1 cellular context compared by ENCODE assay signal in the genomic region with DNA sequence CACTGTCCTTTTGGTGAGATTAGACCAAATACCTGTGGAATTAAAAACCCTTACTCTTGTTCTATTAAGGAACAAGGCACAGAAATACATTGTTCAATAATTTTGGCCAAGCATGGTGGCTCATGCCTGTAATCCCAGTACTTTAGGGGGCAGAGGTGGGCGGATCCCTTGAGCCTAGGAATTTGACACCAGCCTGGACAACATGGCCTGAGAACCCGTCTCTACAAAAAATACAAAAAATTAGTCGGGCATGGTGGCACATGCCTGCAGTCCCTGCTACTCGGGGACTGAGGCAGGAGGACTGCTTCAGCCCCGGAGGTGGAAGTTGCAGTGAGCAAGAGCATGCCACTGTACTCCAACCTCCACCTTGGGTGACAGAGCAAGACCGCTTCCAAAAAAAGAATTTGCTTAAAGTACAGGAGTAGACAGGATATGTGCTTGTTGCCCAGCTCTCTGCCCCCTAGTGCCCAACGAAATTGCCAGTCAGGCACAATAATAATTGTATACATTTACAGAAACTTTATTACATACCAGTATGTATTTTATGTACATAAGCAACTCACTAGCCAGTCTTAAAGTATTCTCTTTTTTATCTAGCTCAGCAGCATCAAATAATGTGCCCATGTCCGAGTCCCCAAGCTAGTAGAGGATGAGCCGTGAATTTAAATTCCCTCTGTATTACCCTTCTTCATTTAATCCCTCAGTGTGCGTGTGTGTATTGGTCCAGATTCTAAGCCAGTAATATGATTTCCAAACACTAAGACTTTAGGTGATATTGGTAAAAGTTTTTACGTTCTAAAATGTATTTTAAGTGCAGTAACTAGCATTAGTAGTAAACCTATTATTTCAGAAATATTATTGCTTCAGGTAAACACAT.
TF ChIP-seq lines count a peak whose summit lies in the region.

No MANE protein-coding gene starts in this region.

TF ChIP-seq in HepG2, 621 proteins besides CTCF, POLR2A, EP300 and RAD21 (continued from another document):
- TF ChIP-seq, protein P1, sequence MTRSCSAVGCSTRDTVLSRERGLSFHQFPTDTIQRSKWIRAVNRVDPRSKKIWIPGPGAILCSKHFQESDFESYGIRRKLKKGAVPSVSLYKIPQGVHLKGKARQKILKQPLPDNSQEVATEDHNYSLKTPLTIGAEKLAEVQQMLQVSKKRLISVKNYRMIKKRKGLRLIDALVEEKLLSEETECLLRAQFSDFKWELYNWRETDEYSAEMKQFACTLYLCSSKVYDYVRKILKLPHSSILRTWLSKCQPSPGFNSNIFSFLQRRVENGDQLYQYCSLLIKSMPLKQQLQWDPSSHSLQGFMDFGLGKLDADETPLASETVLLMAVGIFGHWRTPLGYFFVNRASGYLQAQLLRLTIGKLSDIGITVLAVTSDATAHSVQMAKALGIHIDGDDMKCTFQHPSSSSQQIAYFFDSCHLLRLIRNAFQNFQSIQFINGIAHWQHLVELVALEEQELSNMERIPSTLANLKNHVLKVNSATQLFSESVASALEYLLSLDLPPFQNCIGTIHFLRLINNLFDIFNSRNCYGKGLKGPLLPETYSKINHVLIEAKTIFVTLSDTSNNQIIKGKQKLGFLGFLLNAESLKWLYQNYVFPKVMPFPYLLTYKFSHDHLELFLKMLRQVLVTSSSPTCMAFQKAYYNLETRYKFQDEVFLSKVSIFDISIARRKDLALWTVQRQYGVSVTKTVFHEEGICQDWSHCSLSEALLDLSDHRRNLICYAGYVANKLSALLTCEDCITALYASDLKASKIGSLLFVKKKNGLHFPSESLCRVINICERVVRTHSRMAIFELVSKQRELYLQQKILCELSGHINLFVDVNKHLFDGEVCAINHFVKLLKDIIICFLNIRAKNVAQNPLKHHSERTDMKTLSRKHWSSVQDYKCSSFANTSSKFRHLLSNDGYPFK (CRISPR knock-in tag; IDR thresholded peaks at IDR 0.05; ENCODE audit: borderline replicate concordance): no peak
- TF ChIP-seq ZC3H13 (CRISPR knock-in tag; IDR thresholded peaks at IDR 0.05) (0 out of 2 replicates have a peak, but pooled peaks have one; percentile 42), ZNF282 (IDR thresholded peaks at IDR 0.05; ENCODE audit: partially characterized antibody) (no peak), RFX3 (CRISPR knock-in tag; IDR thresholded peaks at IDR 0.05) (no peak), ZBTB7B (CRISPR knock-in tag; IDR thresholded peaks at IDR 0.05) (no peak), ZNF292 (CRISPR knock-in tag; IDR thresholded peaks at IDR 0.05; ENCODE audit: borderline replicate concordance, low read depth) (no peak), POLR2G (IDR thresholded peaks at IDR 0.05; ENCODE audit: low read depth, low read length) (no peak), CCDC6 (CRISPR knock-in tag; IDR thresholded peaks at IDR 0.05) (0 out of 2 replicates have a peak, but pooled peaks have one; percentile 40), ZNF572 (CRISPR knock-in tag; IDR thresholded peaks at IDR 0.05) (no peak), ZNF451 (CRISPR knock-in tag; IDR thresholded peaks at IDR 0.05) (no peak), SRF (IDR thresholded peaks at IDR 0.05; ENCODE audit: low read depth, low read length) (no peak), NCOA1 (CRISPR knock-in tag; IDR thresholded peaks at IDR 0.05) (no peak), IKZF4 (CRISPR knock-in tag; IDR thresholded peaks at IDR 0.05; ENCODE audit: borderline replicate concordance, low read depth, not compliant biosample characterization) (no peak), ZNF619 (CRISPR knock-in tag; IDR thresholded peaks at IDR 0.05) (no peak), ZNF749 (CRISPR knock-in tag; IDR thresholded peaks at IDR 0.05; ENCODE audit: borderline replicate concordance) (peak; percentile 39; the same call in 1 of the 2 replicates), CREM (IDR thresholded peaks at IDR 0.05) (no peak), CREM (CRISPR knock-in tag; IDR thresholded peaks at IDR 0.05) (no peak), HMG20B (CRISPR knock-in tag; conservative IDR thresholded peaks at IDR 0.05) (0 out of 2 replicates have a peak, but pooled peaks have one; percentile 24), PHF21A (CRISPR knock-in tag; IDR thresholded peaks at IDR 0.05) (no peak)
- TF ChIP-seq, protein P2, sequence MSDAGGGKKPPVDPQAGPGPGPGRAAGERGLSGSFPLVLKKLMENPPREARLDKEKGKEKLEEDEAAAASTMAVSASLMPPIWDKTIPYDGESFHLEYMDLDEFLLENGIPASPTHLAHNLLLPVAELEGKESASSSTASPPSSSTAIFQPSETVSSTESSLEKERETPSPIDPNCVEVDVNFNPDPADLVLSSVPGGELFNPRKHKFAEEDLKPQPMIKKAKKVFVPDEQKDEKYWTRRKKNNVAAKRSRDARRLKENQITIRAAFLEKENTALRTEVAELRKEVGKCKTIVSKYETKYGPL (CRISPR knock-in tag; IDR thresholded peaks at IDR 0.05): no peak
- TF ChIP-seq, protein P3, sequence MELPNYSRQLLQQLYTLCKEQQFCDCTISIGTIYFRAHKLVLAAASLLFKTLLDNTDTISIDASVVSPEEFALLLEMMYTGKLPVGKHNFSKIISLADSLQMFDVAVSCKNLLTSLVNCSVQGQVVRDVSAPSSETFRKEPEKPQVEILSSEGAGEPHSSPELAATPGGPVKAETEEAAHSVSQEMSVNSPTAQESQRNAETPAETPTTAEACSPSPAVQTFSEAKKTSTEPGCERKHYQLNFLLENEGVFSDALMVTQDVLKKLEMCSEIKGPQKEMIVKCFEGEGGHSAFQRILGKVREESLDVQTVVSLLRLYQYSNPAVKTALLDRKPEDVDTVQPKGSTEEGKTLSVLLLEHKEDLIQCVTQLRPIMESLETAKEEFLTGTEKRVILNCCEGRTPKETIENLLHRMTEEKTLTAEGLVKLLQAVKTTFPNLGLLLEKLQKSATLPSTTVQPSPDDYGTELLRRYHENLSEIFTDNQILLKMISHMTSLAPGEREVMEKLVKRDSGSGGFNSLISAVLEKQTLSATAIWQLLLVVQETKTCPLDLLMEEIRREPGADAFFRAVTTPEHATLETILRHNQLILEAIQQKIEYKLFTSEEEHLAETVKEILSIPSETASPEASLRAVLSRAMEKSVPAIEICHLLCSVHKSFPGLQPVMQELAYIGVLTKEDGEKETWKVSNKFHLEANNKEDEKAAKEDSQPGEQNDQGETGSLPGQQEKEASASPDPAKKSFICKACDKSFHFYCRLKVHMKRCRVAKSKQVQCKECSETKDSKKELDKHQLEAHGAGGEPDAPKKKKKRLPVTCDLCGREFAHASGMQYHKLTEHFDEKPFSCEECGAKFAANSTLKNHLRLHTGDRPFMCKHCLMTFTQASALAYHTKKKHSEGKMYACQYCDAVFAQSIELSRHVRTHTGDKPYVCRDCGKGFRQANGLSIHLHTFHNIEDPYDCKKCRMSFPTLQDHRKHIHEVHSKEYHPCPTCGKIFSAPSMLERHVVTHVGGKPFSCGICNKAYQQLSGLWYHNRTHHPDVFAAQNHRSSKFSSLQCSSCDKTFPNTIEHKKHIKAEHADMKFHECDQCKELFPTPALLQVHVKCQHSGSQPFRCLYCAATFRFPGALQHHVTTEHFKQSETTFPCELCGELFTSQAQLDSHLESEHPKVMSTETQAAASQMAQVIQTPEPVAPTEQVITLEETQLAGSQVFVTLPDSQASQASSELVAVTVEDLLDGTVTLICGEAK (IDR thresholded peaks at IDR 0.05): no peak
- TF ChIP-seq, protein P3 (CRISPR knock-in tag; IDR thresholded peaks at IDR 0.05): 0 out of 2 replicates have a peak, but pooled peaks have one; percentile 19
- TF ChIP-seq, protein P4, sequence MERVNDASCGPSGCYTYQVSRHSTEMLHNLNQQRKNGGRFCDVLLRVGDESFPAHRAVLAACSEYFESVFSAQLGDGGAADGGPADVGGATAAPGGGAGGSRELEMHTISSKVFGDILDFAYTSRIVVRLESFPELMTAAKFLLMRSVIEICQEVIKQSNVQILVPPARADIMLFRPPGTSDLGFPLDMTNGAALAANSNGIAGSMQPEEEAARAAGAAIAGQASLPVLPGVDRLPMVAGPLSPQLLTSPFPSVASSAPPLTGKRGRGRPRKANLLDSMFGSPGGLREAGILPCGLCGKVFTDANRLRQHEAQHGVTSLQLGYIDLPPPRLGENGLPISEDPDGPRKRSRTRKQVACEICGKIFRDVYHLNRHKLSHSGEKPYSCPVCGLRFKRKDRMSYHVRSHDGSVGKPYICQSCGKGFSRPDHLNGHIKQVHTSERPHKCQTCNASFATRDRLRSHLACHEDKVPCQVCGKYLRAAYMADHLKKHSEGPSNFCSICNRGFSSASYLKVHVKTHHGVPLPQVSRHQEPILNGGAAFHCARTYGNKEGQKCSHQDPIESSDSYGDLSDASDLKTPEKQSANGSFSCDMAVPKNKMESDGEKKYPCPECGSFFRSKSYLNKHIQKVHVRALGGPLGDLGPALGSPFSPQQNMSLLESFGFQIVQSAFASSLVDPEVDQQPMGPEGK (CRISPR knock-in tag; IDR thresholded peaks at IDR 0.05): no peak
- TF ChIP-seq, protein P5, sequence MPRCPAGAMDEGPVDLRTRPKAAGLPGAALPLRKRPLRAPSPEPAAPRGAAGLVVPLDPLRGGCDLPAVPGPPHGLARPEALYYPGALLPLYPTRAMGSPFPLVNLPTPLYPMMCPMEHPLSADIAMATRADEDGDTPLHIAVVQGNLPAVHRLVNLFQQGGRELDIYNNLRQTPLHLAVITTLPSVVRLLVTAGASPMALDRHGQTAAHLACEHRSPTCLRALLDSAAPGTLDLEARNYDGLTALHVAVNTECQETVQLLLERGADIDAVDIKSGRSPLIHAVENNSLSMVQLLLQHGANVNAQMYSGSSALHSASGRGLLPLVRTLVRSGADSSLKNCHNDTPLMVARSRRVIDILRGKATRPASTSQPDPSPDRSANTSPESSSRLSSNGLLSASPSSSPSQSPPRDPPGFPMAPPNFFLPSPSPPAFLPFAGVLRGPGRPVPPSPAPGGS (CRISPR knock-in tag; IDR thresholded peaks at IDR 0.05): no peak
- TF ChIP-seq, protein P6, sequence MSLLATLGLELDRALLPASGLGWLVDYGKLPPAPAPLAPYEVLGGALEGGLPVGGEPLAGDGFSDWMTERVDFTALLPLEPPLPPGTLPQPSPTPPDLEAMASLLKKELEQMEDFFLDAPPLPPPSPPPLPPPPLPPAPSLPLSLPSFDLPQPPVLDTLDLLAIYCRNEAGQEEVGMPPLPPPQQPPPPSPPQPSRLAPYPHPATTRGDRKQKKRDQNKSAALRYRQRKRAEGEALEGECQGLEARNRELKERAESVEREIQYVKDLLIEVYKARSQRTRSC (CRISPR knock-in tag; IDR thresholded peaks at IDR 0.05; ENCODE audit: low read depth): 0 out of 2 replicates have a peak, but pooled peaks have one; percentile 17
- TF ChIP-seq, protein P7, sequence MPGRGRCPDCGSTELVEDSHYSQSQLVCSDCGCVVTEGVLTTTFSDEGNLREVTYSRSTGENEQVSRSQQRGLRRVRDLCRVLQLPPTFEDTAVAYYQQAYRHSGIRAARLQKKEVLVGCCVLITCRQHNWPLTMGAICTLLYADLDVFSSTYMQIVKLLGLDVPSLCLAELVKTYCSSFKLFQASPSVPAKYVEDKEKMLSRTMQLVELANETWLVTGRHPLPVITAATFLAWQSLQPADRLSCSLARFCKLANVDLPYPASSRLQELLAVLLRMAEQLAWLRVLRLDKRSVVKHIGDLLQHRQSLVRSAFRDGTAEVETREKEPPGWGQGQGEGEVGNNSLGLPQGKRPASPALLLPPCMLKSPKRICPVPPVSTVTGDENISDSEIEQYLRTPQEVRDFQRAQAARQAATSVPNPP (CRISPR knock-in tag; IDR thresholded peaks at IDR 0.05): no peak
- TF ChIP-seq, protein P8, sequence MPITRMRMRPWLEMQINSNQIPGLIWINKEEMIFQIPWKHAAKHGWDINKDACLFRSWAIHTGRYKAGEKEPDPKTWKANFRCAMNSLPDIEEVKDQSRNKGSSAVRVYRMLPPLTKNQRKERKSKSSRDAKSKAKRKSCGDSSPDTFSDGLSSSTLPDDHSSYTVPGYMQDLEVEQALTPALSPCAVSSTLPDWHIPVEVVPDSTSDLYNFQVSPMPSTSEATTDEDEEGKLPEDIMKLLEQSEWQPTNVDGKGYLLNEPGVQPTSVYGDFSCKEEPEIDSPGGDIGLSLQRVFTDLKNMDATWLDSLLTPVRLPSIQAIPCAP (CRISPR knock-in tag; IDR thresholded peaks at IDR 0.05; ENCODE audit: low read depth): no peak
